Comparison of ENCODE assay signal across 10 cellular contexts in genomic region chr11:96214745-96215093, GRCh38.
A peak's percentile ranks its signal among the peaks of the same experiment; 100 is the strongest.
DNase-seq lines count a peak whose midpoint lies in the region; ATAC-seq and TF ChIP-seq lines count a peak whose summit lies in the region.
"Had no signal": no experiment of that assay in that cellular context is flagged by ENCODE, and none has a peak within 500 bp of the region (broad histone marks: within the 10 kb centered on the region; RNA-seq: fewer than 3 reads in every experiment).

No MANE protein-coding gene starts in this region.

- H3K27ac Mint-ChIP-seq in T-helper 1 cell treated with Interleukin-12 subunit alpha and Interleukin-12 subunit beta and Interleukin-4 antibody, amounts not matched to agents 30 μg/mL and 1 μg/mL, for 36 hours: peak overlapping the region; percentile 94
- H3K27ac Mint-ChIP-seq in activated CD8-positive, alpha-beta T cell treated with anti-CD3 and anti-CD28 coated beads for 36 hours: peak overlapping the region; percentile 97

- H3K36me3 Mint-ChIP-seq in T-helper 1 cell treated with Interleukin-12 subunit alpha and Interleukin-12 subunit beta and Interleukin-4 antibody, amounts not matched to agents 30 μg/mL and 1 μg/mL, for 36 hours (ENCODE audit: low read depth): peaks cover 1% of the 10 kb centered on the region
- H3K36me3 Mint-ChIP-seq in activated CD8-positive, alpha-beta T cell treated with anti-CD3 and anti-CD28 coated beads for 36 hours (ENCODE audit: low read depth): peaks cover 3% of the 10 kb centered on the region

- no peak for TF ChIP-seq POLR2A in right lobe of liver (IDR thresholded peaks at IDR 0.05)

- H3K9me3 ChIP-seq in right lobe of liver: no peaks in the 10 kb centered on the region

- ATAC-seq in activated CD8-positive, alpha-beta T cell treated with anti-CD3 and anti-CD28 coated beads for 36 hours: no peak
- ATAC-seq in right lobe of liver (no peak), GM19035 (IDR thresholded peaks at IDR 0.05; ENCODE audit: unreplicated experiment) (no peak)

- H3K4me3 Mint-ChIP-seq in T-helper 1 cell treated with Interleukin-12 subunit alpha and Interleukin-12 subunit beta and Interleukin-4 antibody, amounts not matched to agents 30 μg/mL and 1 μg/mL, for 36 hours: peak overlapping the region; percentile 48
- H3K4me3 Mint-ChIP-seq in activated CD8-positive, alpha-beta T cell treated with anti-CD3 and anti-CD28 coated beads for 36 hours: no peak overlapping the region

- H3K27me3 Mint-ChIP-seq in T-helper 1 cell treated with Interleukin-12 subunit alpha and Interleukin-12 subunit beta and Interleukin-4 antibody, amounts not matched to agents 30 μg/mL and 1 μg/mL, for 36 hours (ENCODE audit: low read depth): no peaks in the 10 kb centered on the region
- no peaks in the 10 kb centered on the region for H3K27me3 Mint-ChIP-seq in activated CD8-positive, alpha-beta T cell treated with anti-CD3 and anti-CD28 coated beads for 36 hours

- WGBS in right lobe of liver (ENCODE audit: insufficient coverage, low coverage, low lambda C conversion rate, missing lambda C conversion rate): 0% methylated on average over 1 of the region's 1 CpG

- no peak for DNase-seq in T-helper 1 cell
- DNase-seq in activated CD8-positive, alpha-beta T cell treated with anti-CD3 and anti-CD28 coated beads for 36 hours: no peak
- no peak for DNase-seq in right lobe of liver
- DNase-seq in substantia nigra (lab: John Stamatoyannopoulos, UW): no peak
- no peak for DNase-seq in SKM-1 treated with dmso at 0.1 percent for 144 hours (lab: John Stamatoyannopoulos, UW; ENCODE audit: unreplicated experiment)
- DNase-seq in NCI-H1436 (lab: John Stamatoyannopoulos, UW): no peak
- DNase-seq: effector CD8-positive, alpha-beta T cell; NCI-H1048 had no signal

- H3K36me3 ChIP-seq in right lobe of liver: no peaks in the 10 kb centered on the region

- no peaks in the 10 kb centered on the region for H3K9me3 Mint-ChIP-seq in T-helper 1 cell treated with Interleukin-12 subunit alpha and Interleukin-12 subunit beta and Interleukin-4 antibody, amounts not matched to agents 30 μg/mL and 1 μg/mL, for 36 hours
- H3K9me3 Mint-ChIP-seq in activated CD8-positive, alpha-beta T cell treated with anti-CD3 and anti-CD28 coated beads for 36 hours: no peaks in the 10 kb centered on the region

- peaks cover 0 to 3% (median 0%) of the 10 kb centered on the region in 4 donors for H3K4me1 ChIP-seq in right lobe of liver

- TF ChIP-seq CTCF in activated CD8-positive, alpha-beta T cell treated with anti-CD3 and anti-CD28 coated beads for 36 hours (IDR thresholded peaks at IDR 0.05): no peak
- no peak for TF ChIP-seq CTCF in right lobe of liver (IDR thresholded peaks at IDR 0.05)

- no peaks in the 10 kb centered on the region for H3K27me3 ChIP-seq in right lobe of liver

- POLR2A ChIA-PET in activated CD8-positive, alpha-beta T cell treated with anti-CD3 and anti-CD28 coated beads for 36 hours (lab: Charles Lee): interaction anchor here (0.6 to 2.3 kb wide), 8 partner anchors 12 to 179 kb away, joined by 3 to 9 read pairs (median 4); partner anchors contain the start of gene MAML2

- intact Hi-C loops in activated CD8-positive, alpha-beta T cell treated with anti-CD3 and anti-CD28 coated beads for 36 hours (cut with micrococcal nuclease): loop anchor here (5.0 kb wide), 1 partner anchor 128 kb away; the partner anchor contains the start of gene MAML2
- intact Hi-C loops in right lobe of liver (cut with DNase I): no loop called here

- H3K27ac ChIP-seq in right lobe of liver: peak overlapping the region; percentile 33 to 57 (median 55)
- peak overlapping the region; percentile 31 for H3K27ac ChIP-seq in substantia nigra (ENCODE audit: low read depth, low read length, poor library complexity, severe bottlenecking)

- no peak overlapping the region for H3K4me3 ChIP-seq in right lobe of liver

- CTCF ChIA-PET in activated CD8-positive, alpha-beta T cell treated with anti-CD3 and anti-CD28 coated beads for 36 hours (lab: Charles Lee): interaction anchor here (0.6 to 3.0 kb wide), 10 partner anchors 9 to 203 kb away, joined by 3 to 14 read pairs (median 4); partner anchors contain the start of gene MAML2

- H3K4me1 Mint-ChIP-seq in T-helper 1 cell treated with Interleukin-12 subunit alpha and Interleukin-12 subunit beta and Interleukin-4 antibody, amounts not matched to agents 30 μg/mL and 1 μg/mL, for 36 hours (ENCODE audit: low read depth): peaks cover 47% of the 10 kb centered on the region
- H3K4me1 Mint-ChIP-seq in activated CD8-positive, alpha-beta T cell treated with anti-CD3 and anti-CD28 coated beads for 36 hours (ENCODE audit: low read depth): peaks cover 79% of the 10 kb centered on the region
